1 cellular context compared by ENCODE assay signal in the genomic region with DNA sequence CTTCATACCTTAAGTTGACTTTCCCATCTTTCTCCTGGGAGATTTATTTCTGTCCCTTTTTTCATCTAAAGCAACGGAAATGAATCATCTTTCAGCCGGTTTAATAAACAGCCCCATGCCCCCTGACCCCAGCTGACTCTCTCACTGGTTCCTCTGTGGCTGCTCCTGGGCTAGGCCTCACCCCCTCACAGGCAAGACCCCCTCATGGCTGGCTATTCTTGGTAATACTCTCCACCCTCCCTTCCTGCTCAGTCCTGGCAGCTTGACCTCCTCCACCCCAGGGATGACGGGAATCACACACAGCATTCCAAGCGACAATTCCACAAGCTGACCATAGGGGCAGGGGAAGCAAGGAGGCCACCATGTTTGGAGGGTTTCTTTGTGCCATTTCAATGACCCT.
TF ChIP-seq lines count a peak whose summit lies in the region.

No MANE protein-coding gene starts in this region.

TF ChIP-seq in HepG2, 621 proteins besides CTCF, POLR2A, EP300 and RAD21:
- TF ChIP-seq NR2F6 (IDR thresholded peaks at IDR 0.05) (peak; percentile 13; the same call in 1 of the 2 replicates), NR2F6 (CRISPR knock-in tag; IDR thresholded peaks at IDR 0.05) (no peak), TEAD3 (CRISPR knock-in tag; optimal IDR thresholded peaks at IDR 0.05; ENCODE audit: borderline replicate concordance) (peak; percentile 70), EZH2 (conservative IDR thresholded peaks at IDR 0.05; ENCODE audit: low read depth, low read length) (no peak), NR2F1 (CRISPR knock-in tag; IDR thresholded peaks at IDR 0.05) (0 out of 4 replicates have a peak, but pooled peaks of 1 of the 2 experiments have one; percentile 31), ZNF549 (CRISPR knock-in tag; IDR thresholded peaks at IDR 0.05) (no peak)
